Comparison of ENCODE assay signal across 10 cellular contexts in the genomic region with DNA sequence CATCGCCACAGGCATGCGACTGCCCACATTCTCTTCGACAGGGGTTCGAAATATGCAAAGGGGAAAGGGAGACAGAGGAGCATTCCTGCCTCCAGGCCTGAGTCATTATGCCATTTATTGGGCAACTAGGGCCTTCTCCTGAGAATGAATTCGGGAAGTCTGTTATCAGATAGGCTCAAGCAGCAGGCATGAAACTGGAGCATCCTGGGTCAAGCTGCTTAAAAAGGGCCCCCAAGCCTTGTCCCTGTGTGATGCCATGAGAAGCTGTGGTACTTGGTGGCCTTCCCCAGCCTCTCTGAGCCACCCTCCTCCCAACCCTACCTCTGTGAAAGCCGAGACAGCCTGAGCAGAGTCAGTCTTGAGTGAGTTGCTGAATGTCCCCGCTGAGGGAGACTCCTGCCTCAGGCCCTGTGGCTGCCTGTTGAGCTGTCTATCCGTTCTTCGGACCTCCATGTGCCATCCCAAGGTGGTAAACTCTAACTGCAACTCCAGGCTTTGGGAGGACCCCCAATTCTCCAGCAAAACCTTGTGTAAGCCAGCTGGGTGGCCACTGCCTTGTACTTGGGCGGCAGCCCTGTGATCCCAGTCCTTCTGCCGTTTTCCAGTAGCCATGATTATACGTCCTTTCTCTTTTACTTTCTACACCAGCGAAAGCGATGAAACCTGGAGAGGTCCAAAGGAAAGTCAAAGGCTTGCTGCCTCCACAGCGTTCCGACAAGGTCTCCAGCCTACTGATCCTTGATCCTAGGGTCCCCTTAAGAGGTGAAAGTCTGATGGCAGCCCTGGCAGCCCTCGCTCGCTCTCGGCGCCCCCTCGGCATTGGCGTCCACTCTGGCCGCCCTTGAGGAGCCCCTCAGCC. TPM values are rescaled to one million over a fixed set of nuclear protein-coding genes. Genes with fewer than 3 reads are reported as not detected.
DNase-seq lines count a peak whose midpoint lies in the region; ATAC-seq and TF ChIP-seq lines count a peak whose summit lies in the region.
"Had no signal": no experiment of that assay in that cellular context is flagged by ENCODE, and none has a peak within 500 bp of the region (broad histone marks: within the 10 kb centered on the region; RNA-seq: fewer than 3 reads in every experiment).

No MANE protein-coding gene starts in this region.

- H4K20me1 ChIP-seq in SK-N-SH (ENCODE audit: insufficient read depth) (peaks cover 5% of the 10 kb centered on the region), fibroblast of lung (ENCODE audit: control insufficient read depth, extremely low read depth, insufficient read depth, low read length) (no peaks in the 10 kb centered on the region)

- no peak for TF ChIP-seq EP300 in SK-N-SH (IDR thresholded peaks at IDR 0.05; ENCODE audit: borderline replicate concordance in 1 of 2, low read depth in 1 of 2, low read length in 1 of 2)

- peaks cover 0 to 15% of the 10 kb centered on the region in 2 experiments; a peak in 1 of 4 replicates for H3K4me1 ChIP-seq in SK-N-SH (ENCODE audit: control insufficient read depth in 1 of 2, insufficient read depth in 2 of 2, low read depth in 1 of 2, low read length in 1 of 2)
- peaks cover 2% of the 10 kb centered on the region for H3K4me1 ChIP-seq in fibroblast of lung (ENCODE audit: control insufficient read depth, extremely low read depth, insufficient read depth, low read length)
- peaks cover 25% of the 10 kb centered on the region for H3K4me1 ChIP-seq in skeletal muscle satellite cell (ENCODE audit: control insufficient read depth, insufficient read depth, low read length)

- H3K9me3 ChIP-seq in SK-N-SH (no peaks in the 10 kb centered on the region), fibroblast of lung (ENCODE audit: control insufficient read depth, insufficient read depth, low read depth, low read length) (no peaks in the 10 kb centered on the region), skeletal muscle satellite cell (replicated peaks; ENCODE audit: low read length) (no peaks in the 10 kb centered on the region)
- H3K9me3 ChIP-seq: gastroesophageal sphincter had no signal

- no peak for TF ChIP-seq RAD21 in SK-N-SH (IDR thresholded peaks at IDR 0.05; ENCODE audit: low read length)

- H3K9me2 ChIP-seq in SK-N-SH: no peaks in the 10 kb centered on the region

- ATAC-seq in SK-N-SH treated with all-trans-retinoic acid at 6 μM for 48 hours (no peak; the same call in 2 of the 3 replicates), HG02981 (IDR thresholded peaks at IDR 0.05; ENCODE audit: unreplicated experiment) (no peak)

- H3K27me3 ChIP-seq in SK-N-SH (ENCODE audit: insufficient read depth) (no peaks in the 10 kb centered on the region), fibroblast of lung (ENCODE audit: control insufficient read depth, insufficient read depth, low read length) (no peaks in the 10 kb centered on the region), skeletal muscle satellite cell (ENCODE audit: control insufficient read depth, insufficient read depth, low read length) (no peaks in the 10 kb centered on the region)
- H3K27me3 ChIP-seq: gastroesophageal sphincter had no signal

- WGBS in SK-N-SH (ENCODE audit: low lambda C conversion rate): 65% methylated on average over 19 of the region's 23 CpGs

- peaks cover 8% of the 10 kb centered on the region for H3F3A ChIP-seq in SK-N-SH (replicated peaks; ENCODE audit: insufficient read depth)

- H3K79me2 ChIP-seq in SK-N-SH (ENCODE audit: insufficient read depth): no peaks in the 10 kb centered on the region
- no peaks in the 10 kb centered on the region for H3K79me2 ChIP-seq in fibroblast of lung (ENCODE audit: control insufficient read depth, insufficient read depth, low read length)

- no peak overlapping the region; a peak in 1 of 4 replicates for H3K27ac ChIP-seq in SK-N-SH (ENCODE audit: low read depth in 2 of 2, low read length in 1 of 2)
- no peak overlapping the region for H3K27ac ChIP-seq in fibroblast of lung (ENCODE audit: insufficient read depth, low read length)
- H3K27ac ChIP-seq: 22Rv1 had no signal

- DNase-seq in SK-N-SH (peak; percentile 19), fibroblast of lung (ENCODE audit: low read depth in 2 of 2) (peak in 1 of 2 donors; percentile 62), SIG-M5 (lab: John Stamatoyannopoulos, UW) (no peak), amniotic stem cell (lab: John Stamatoyannopoulos, UW) (no peak)

- H3K36me3 ChIP-seq in SK-N-SH (replicated peaks in 1 of 2; ENCODE audit: control insufficient read depth in 1 of 2, insufficient read depth in 2 of 2, low read length in 1 of 2): peaks cover 0 to 3% of the 10 kb centered on the region in 2 experiments
- H3K36me3 ChIP-seq in fibroblast of lung (ENCODE audit: control insufficient read depth, insufficient read depth, low read length): no peaks in the 10 kb centered on the region
- H3K36me3 ChIP-seq in skeletal muscle satellite cell (ENCODE audit: insufficient read depth, low read length): no peaks in the 10 kb centered on the region

- POLR2A ChIA-PET in SK-N-SH (lab: Yijun Ruan, JAX): no interaction called here

- no peak overlapping the region for H2AFZ ChIP-seq in SK-N-SH (ENCODE audit: low read depth)
- no peak overlapping the region for H2AFZ ChIP-seq in fibroblast of lung (ENCODE audit: low read length)

- H3K4me2 ChIP-seq in SK-N-SH: peak overlapping the region; percentile 76
- peak overlapping the region; percentile 71 for H3K4me2 ChIP-seq in fibroblast of lung (ENCODE audit: extremely low read depth, insufficient read depth, low read length)
- H3K4me2 ChIP-seq in skeletal muscle satellite cell (ENCODE audit: low read length): peak overlapping the region; percentile 62

- CTCF ChIA-PET in SK-N-SH (lab: Yijun Ruan, JAX): interaction anchor here (0.7 to 1.5 kb wide), 5 partner anchors 16 to 212 kb away, joined by 3 to 7 read pairs (median 5); no protein-coding TSS in a partner anchor

- peak overlapping the region; percentile 49 to 50 for H3K4me3 ChIP-seq in SK-N-SH (ENCODE audit: low read depth in 2 of 2, low read length in 1 of 2)
- H3K4me3 ChIP-seq in WI38 (ENCODE audit: low read depth, low read length): peak overlapping the region; percentile 45
- peak overlapping the region in 2 of 4 experiments; percentile 3 to 31 for H3K4me3 ChIP-seq in fibroblast of lung (replicated peaks in 1 of 4; ENCODE audit: control extremely low read depth in 1 of 4, insufficient read depth in 1 of 4, low read depth in 3 of 4, low read length in 4 of 4)
- peak overlapping the region; percentile 55 for H3K4me3 ChIP-seq in skeletal muscle satellite cell (ENCODE audit: low read length)
- H3K4me3 ChIP-seq: gastroesophageal sphincter had no signal

- TF ChIP-seq CTCF in SK-N-SH (IDR thresholded peaks at IDR 0.05): no peak
- 0 out of 2 replicates have a peak, but pooled peaks have one; percentile 6 for TF ChIP-seq CTCF in WI38 (IDR thresholded peaks at IDR 0.05; ENCODE audit: low read depth, low read length)
- TF ChIP-seq CTCF in fibroblast of lung (conservative IDR thresholded peaks at IDR 0.05 in 1 of 2, IDR thresholded peaks at IDR 0.05 in 1 of 2; ENCODE audit: low read depth in 1 of 2, low read length in 2 of 2): no peak

- H3K9ac ChIP-seq in SK-N-SH: no peak overlapping the region
- H3K9ac ChIP-seq in fibroblast of lung (ENCODE audit: insufficient read depth, low read length): no peak overlapping the region
- H3K9ac ChIP-seq in skeletal muscle satellite cell (ENCODE audit: low read depth, low read length): peak overlapping the region; percentile 2

TF ChIP-seq in SK-N-SH, 30 proteins besides CTCF, POLR2A, EP300 and RAD21:
- TF ChIP-seq MEF2A (IDR thresholded peaks at IDR 0.05; ENCODE audit: borderline replicate concordance, low read depth) (no peak), ELF1 (IDR thresholded peaks at IDR 0.05) (no peak), NFIC (IDR thresholded peaks at IDR 0.05; ENCODE audit: borderline replicate concordance) (no peak)
- TF ChIP-seq, protein P1, sequence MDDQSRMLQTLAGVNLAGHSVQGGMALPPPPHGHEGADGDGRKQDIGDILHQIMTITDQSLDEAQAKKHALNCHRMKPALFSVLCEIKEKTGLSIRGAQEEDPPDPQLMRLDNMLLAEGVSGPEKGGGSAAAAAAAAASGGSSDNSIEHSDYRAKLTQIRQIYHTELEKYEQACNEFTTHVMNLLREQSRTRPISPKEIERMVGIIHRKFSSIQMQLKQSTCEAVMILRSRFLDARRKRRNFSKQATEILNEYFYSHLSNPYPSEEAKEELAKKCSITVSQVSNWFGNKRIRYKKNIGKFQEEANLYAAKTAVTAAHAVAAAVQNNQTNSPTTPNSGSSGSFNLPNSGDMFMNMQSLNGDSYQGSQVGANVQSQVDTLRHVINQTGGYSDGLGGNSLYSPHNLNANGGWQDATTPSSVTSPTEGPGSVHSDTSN (IDR thresholded peaks at IDR 0.05): no peak

TF ChIP-seq in SK-N-SH treated with all-trans-retinoic acid at 6 μM for 48 hours, 23 proteins besides CTCF, POLR2A, EP300 and RAD21 (continues in another document):
- TF ChIP-seq SNAI2 (CRISPR knock-in tag; IDR thresholded peaks at IDR 0.05) (no peak), ZFP3 (CRISPR knock-in tag; IDR thresholded peaks at IDR 0.05) (no peak), PPARA (CRISPR knock-in tag; IDR thresholded peaks at IDR 0.05; ENCODE audit: borderline replicate concordance) (no peak)

RNA-seq across cellular contexts. Expression of a gene that starts 37.7 kb away (rescaled TPM):
- 56.0 and 68.2 TPM in 2 replicates for polyA plus RNA-seq in SK-N-SH (2012; rRNA removed)
- 58.8 and 73.1 TPM in 2 replicates for polyA plus RNA-seq in SK-N-SH (2012; cell fraction: cytosol; rRNA removed)
- polyA plus RNA-seq in SK-N-SH (2012; cell fraction: nucleus; rRNA removed): 18.5 and 24.0 TPM in 2 replicates
- 5.4 and 5.8 TPM in 2 replicates for total RNA-seq in fibroblast of lung
- 36.3 and 39.3 TPM in 2 replicates for polyA plus RNA-seq in fibroblast of lung
- polyA plus RNA-seq in fibroblast of lung (2012): 56.7 and 61.4 TPM in 2 replicates
- polyA minus RNA-seq in fibroblast of lung (ENCODE audit: low replicate concordance): 29.8 and 30.2 TPM in 2 replicates
- 10.1 and 12.2 TPM in 2 replicates for total RNA-seq in skeletal muscle satellite cell (2012; rRNA removed)
